Comparison of ENCODE assay signal across 17 cellular contexts in the genomic region with DNA sequence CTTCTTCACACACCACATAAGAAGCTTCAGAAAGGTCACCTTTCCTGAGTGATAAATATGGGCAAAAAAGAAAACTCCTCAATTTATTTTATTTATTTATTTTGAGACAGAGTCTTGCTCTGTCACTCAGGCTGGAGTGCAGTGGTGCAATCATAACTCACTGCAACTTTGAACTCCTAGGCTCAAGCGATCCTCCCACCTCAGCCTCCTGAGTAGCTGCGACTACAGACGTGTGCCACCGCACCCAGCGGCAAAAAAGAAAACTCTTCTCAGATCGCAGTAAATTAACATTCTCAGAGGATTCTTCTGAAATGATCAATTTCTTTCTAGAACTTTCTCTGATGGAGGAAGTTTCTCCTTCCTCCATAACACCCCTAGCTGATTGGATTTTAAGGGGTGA.
DNase-seq lines count a peak whose midpoint lies in the region; ATAC-seq lines count a peak whose summit lies in the region.
"Had no signal": no experiment of that assay in that cellular context is flagged by ENCODE, and none has a peak within 500 bp of the region (broad histone marks: within the 10 kb centered on the region; RNA-seq: fewer than 3 reads in every experiment).

No MANE protein-coding gene starts in this region.

- ATAC-seq in HG03354 (IDR thresholded peaks at IDR 0.05; ENCODE audit: poor library complexity, severe bottlenecking, unreplicated experiment) (no peak), HG03175 (IDR thresholded peaks at IDR 0.05; ENCODE audit: unreplicated experiment) (no peak)

- intact Hi-C loops in activated T-helper 1 cell treated with anti-CD3 and anti-CD28 coated beads, Interleukin-12 subunit alpha, Interleukin-12 subunit beta, Interleukin-2, Interleukin-4 antibody, amounts not matched to agents 30 ng/mL and 10 ng/mL and 1 ng/mL, durations not matched to agents 14 hours and 24 hours and 36 hours (cut with micrococcal nuclease): loop anchor here (1.0 kb wide), 9 partner anchors 17 to 181 kb away; a partner anchor contains a TSS

- peaks cover 66% of the 10 kb centered on the region for H3K4me1 Mint-ChIP-seq in activated CD4-positive, alpha-beta T cell treated with anti-CD3 and anti-CD28 coated beads, Interleukin-2, amount 10 ng/mL, durations not matched to agents 7 days and 5 days
- H3K4me1 Mint-ChIP-seq in activated T-helper 1 cell treated with anti-CD3 and anti-CD28 coated beads, Interleukin-12 subunit alpha, Interleukin-12 subunit beta, Interleukin-2, Interleukin-4 antibody, amounts not matched to agents 30 ng/mL and 10 ng/mL and 1 ng/mL, durations not matched to agents 14 hours and 24 hours and 36 hours (ENCODE audit: low read depth): peaks cover 87% of the 10 kb centered on the region

- no peak overlapping the region for H3K4me3 Mint-ChIP-seq in activated CD4-positive, alpha-beta T cell treated with anti-CD3 and anti-CD28 coated beads, Interleukin-2, amount 10 ng/mL, durations not matched to agents 7 days and 5 days
- H3K4me3 Mint-ChIP-seq in activated T-helper 1 cell treated with anti-CD3 and anti-CD28 coated beads, Interleukin-12 subunit alpha, Interleukin-12 subunit beta, Interleukin-2, Interleukin-4 antibody, amounts not matched to agents 30 ng/mL and 10 ng/mL and 1 ng/mL, durations not matched to agents 14 hours and 24 hours and 36 hours: no peak overlapping the region

- H3K27ac Mint-ChIP-seq in activated CD4-positive, alpha-beta T cell treated with anti-CD3 and anti-CD28 coated beads, Interleukin-2, amount 10 ng/mL, durations not matched to agents 7 days and 5 days: peak overlapping the region; percentile 43
- peak overlapping the region; percentile 89 for H3K27ac Mint-ChIP-seq in activated T-helper 1 cell treated with anti-CD3 and anti-CD28 coated beads, Interleukin-12 subunit alpha, Interleukin-12 subunit beta, Interleukin-2, Interleukin-4 antibody, amounts not matched to agents 30 ng/mL and 10 ng/mL and 1 ng/mL, durations not matched to agents 14 hours and 24 hours and 36 hours

- H3K27me3 Mint-ChIP-seq in activated CD4-positive, alpha-beta T cell treated with anti-CD3 and anti-CD28 coated beads, Interleukin-2, amount 10 ng/mL, durations not matched to agents 7 days and 5 days: no peaks in the 10 kb centered on the region
- no peaks in the 10 kb centered on the region for H3K27me3 Mint-ChIP-seq in activated T-helper 1 cell treated with anti-CD3 and anti-CD28 coated beads, Interleukin-12 subunit alpha, Interleukin-12 subunit beta, Interleukin-2, Interleukin-4 antibody, amounts not matched to agents 30 ng/mL and 10 ng/mL and 1 ng/mL, durations not matched to agents 14 hours and 24 hours and 36 hours (ENCODE audit: insufficient read depth)

- CTCF ChIA-PET in activated CD4-positive, alpha-beta T cell treated with anti-CD3 and anti-CD28 coated beads, Interleukin-2, amount 10 ng/mL, durations not matched to agents 7 days and 5 days (lab: Charles Lee): interaction anchor here (0.6 to 1.4 kb wide), 6 partner anchors 9 to 132 kb away, joined by 3 to 4 read pairs (median 4); no protein-coding TSS in a partner anchor

- DNase-seq in activated CD4-positive, alpha-beta T cell treated with anti-CD3 and anti-CD28 coated beads, Interleukin-2, amount 10 ng/mL, durations not matched to agents 7 days and 5 days: no peak
- DNase-seq in activated CD4-positive, alpha-beta T cell treated with anti-CD3 and anti-CD28 coated beads for 4 hours: no peak
- DNase-seq in stimulated activated naive CD4-positive, alpha-beta T cell treated with Interleukin-2 at 50 U/mL for 16 hours (lab: John Stamatoyannopoulos, UW): peak; percentile 21
- DNase-seq in stimulated activated naive CD4-positive, alpha-beta T cell (lab: John Stamatoyannopoulos, UW): no peak
- no peak for DNase-seq in activated T-helper 1 cell treated with anti-CD3 and anti-CD28 coated beads, Interleukin-12 subunit alpha, Interleukin-12 subunit beta, Interleukin-2, Interleukin-4 antibody, amounts not matched to agents 30 ng/mL and 10 ng/mL and 1 ng/mL, durations not matched to agents 14 hours and 24 hours and 36 hours (ENCODE audit: low spot score)
- no peak for DNase-seq in putamen (ENCODE audit: low spot score)
- DNase-seq: activated T-cell treated with anti-CD3 and anti-CD28 coated beads, Interleukin-2, amount 50 U/mL, for 4 hours; amniotic stem cell; cortex of kidney; kidney glomerular epithelial cell; NCI-H1694; NCI-H2171 treated with DMSO at 0.1 percent for 48 hours; NCI-H524 treated with DMSO at 0.1 percent for 48 hours; RPMI8226; trophoblast cell had no signal

- H3K36me3 Mint-ChIP-seq in activated CD4-positive, alpha-beta T cell treated with anti-CD3 and anti-CD28 coated beads, Interleukin-2, amount 10 ng/mL, durations not matched to agents 7 days and 5 days (ENCODE audit: low read depth): peaks cover 22% of the 10 kb centered on the region
- peaks cover 49% of the 10 kb centered on the region for H3K36me3 Mint-ChIP-seq in activated T-helper 1 cell treated with anti-CD3 and anti-CD28 coated beads, Interleukin-12 subunit alpha, Interleukin-12 subunit beta, Interleukin-2, Interleukin-4 antibody, amounts not matched to agents 30 ng/mL and 10 ng/mL and 1 ng/mL, durations not matched to agents 14 hours and 24 hours and 36 hours (ENCODE audit: low read depth)

- no peaks in the 10 kb centered on the region for H3K9me3 Mint-ChIP-seq in activated CD4-positive, alpha-beta T cell treated with anti-CD3 and anti-CD28 coated beads, Interleukin-2, amount 10 ng/mL, durations not matched to agents 7 days and 5 days
- H3K9me3 Mint-ChIP-seq in activated T-helper 1 cell treated with anti-CD3 and anti-CD28 coated beads, Interleukin-12 subunit alpha, Interleukin-12 subunit beta, Interleukin-2, Interleukin-4 antibody, amounts not matched to agents 30 ng/mL and 10 ng/mL and 1 ng/mL, durations not matched to agents 14 hours and 24 hours and 36 hours: no peaks in the 10 kb centered on the region
- H3K9me3 Mint-ChIP-seq: activated T-cell treated with anti-CD3 and anti-CD28 coated beads, Interleukin-2, amount 50 U/mL, for 4 hours had no signal

- POLR2A ChIA-PET in activated CD4-positive, alpha-beta T cell treated with anti-CD3 and anti-CD28 coated beads, Interleukin-2, amount 10 ng/mL, durations not matched to agents 7 days and 5 days (lab: Charles Lee): interaction anchor here (1.1 kb wide), 1 partner anchor 13 kb away, joined by 3 read pairs; no protein-coding TSS in a partner anchor
